ENCODE assay signal across 1 cellular context in genomic region chr15:59255647-59256380, GRCh38.
TF ChIP-seq lines count a peak whose summit lies in the region.

No MANE protein-coding gene starts in this region.

TF ChIP-seq in HepG2, 621 proteins besides CTCF, POLR2A, EP300 and RAD21 (continued from another document and continues in another):
- no peak for TF ChIP-seq ZNF224 (CRISPR knock-in tag; IDR thresholded peaks at IDR 0.05)
- TF ChIP-seq HMG20A (CRISPR knock-in tag; IDR thresholded peaks at IDR 0.05; ENCODE audit: borderline replicate concordance): peak; percentile 75; the same call in 1 of the 2 replicates
- TF ChIP-seq CHD2 (IDR thresholded peaks at IDR 0.05; ENCODE audit: low read depth, low read length): no peak
- TF ChIP-seq KMT2A (CRISPR knock-in tag; IDR thresholded peaks at IDR 0.05): no peak
- TF ChIP-seq RARA (CRISPR knock-in tag; IDR thresholded peaks at IDR 0.05): peak; percentile 36; the same call in 1 of the 2 replicates
- 0 out of 2 replicates have a peak, but pooled peaks have one; percentile 11 for TF ChIP-seq ZBTB33 (CRISPR knock-in tag; IDR thresholded peaks at IDR 0.05)
- TF ChIP-seq HNF1A (IDR thresholded peaks at IDR 0.05; ENCODE audit: low read depth): peak; percentile 75
- peak; percentile 50; the same call in 1 of the 2 replicates for TF ChIP-seq HNF1A (CRISPR knock-in tag; IDR thresholded peaks at IDR 0.05; ENCODE audit: borderline replicate concordance)
- no peak; the same call in 1 of the 2 replicates for TF ChIP-seq HMG20B (CRISPR knock-in tag; conservative IDR thresholded peaks at IDR 0.05)
- TF ChIP-seq ZNF839 (CRISPR knock-in tag; IDR thresholded peaks at IDR 0.05; ENCODE audit: borderline replicate concordance): no peak
- peak; percentile 55; the same call in 1 of the 2 replicates for TF ChIP-seq ZNF609 (CRISPR knock-in tag; IDR thresholded peaks at IDR 0.05; ENCODE audit: borderline replicate concordance)
- TF ChIP-seq ATF7 (IDR thresholded peaks at IDR 0.05): peak; percentile 57
- no peak for TF ChIP-seq ATF7 (CRISPR knock-in tag; IDR thresholded peaks at IDR 0.05)
- TF ChIP-seq GATAD1 (CRISPR knock-in tag; IDR thresholded peaks at IDR 0.05): peak; percentile 42; the same call in 1 of the 2 replicates
- no peak for TF ChIP-seq TBL1XR1 (IDR thresholded peaks at IDR 0.05; ENCODE audit: borderline replicate concordance, low read length, partially characterized antibody)
- peak; percentile 70; the same call in 1 of the 2 replicates for TF ChIP-seq MIXL1 (CRISPR knock-in tag; IDR thresholded peaks at IDR 0.05)
- TF ChIP-seq PBX3 (CRISPR knock-in tag; IDR thresholded peaks at IDR 0.05; ENCODE audit: borderline replicate concordance): no peak
- TF ChIP-seq HNF4G (IDR thresholded peaks at IDR 0.05; ENCODE audit: borderline replicate concordance, low read depth, low read length): peak; percentile 16; the same call in 1 of the 2 replicates
- TF ChIP-seq HNF4G (CRISPR knock-in tag; IDR thresholded peaks at IDR 0.05; ENCODE audit: borderline replicate concordance, low read depth): no peak
- 0 out of 2 replicates have a peak, but pooled peaks have one; percentile 9 for TF ChIP-seq STAG1 (CRISPR knock-in tag; IDR thresholded peaks at IDR 0.05)
- TF ChIP-seq HOXA3 (CRISPR knock-in tag; IDR thresholded peaks at IDR 0.05): peak; percentile 80
- no peak for TF ChIP-seq NFYC (CRISPR knock-in tag; IDR thresholded peaks at IDR 0.05)
- TF ChIP-seq ZSCAN22 (CRISPR knock-in tag; IDR thresholded peaks at IDR 0.05): no peak
- no peak for TF ChIP-seq TIGD3 (CRISPR knock-in tag; IDR thresholded peaks at IDR 0.05; ENCODE audit: borderline replicate concordance)
- TF ChIP-seq RORA (CRISPR knock-in tag; IDR thresholded peaks at IDR 0.05): no peak
- TF ChIP-seq FOXA3 (CRISPR knock-in tag; IDR thresholded peaks at IDR 0.05): peak; percentile 74
- TF ChIP-seq HOXA5 (CRISPR knock-in tag; IDR thresholded peaks at IDR 0.05): no peak
- no peak for TF ChIP-seq TSC22D2 (CRISPR knock-in tag; IDR thresholded peaks at IDR 0.05; ENCODE audit: borderline replicate concordance)
- peak; percentile 36; the same call in 1 of the 2 replicates for TF ChIP-seq ZNF12 (CRISPR knock-in tag; IDR thresholded peaks at IDR 0.05)
- TF ChIP-seq CREM (IDR thresholded peaks at IDR 0.05): peak; percentile 80
- no peak for TF ChIP-seq CREM (CRISPR knock-in tag; IDR thresholded peaks at IDR 0.05)
- TF ChIP-seq ZNF331 (CRISPR knock-in tag; IDR thresholded peaks at IDR 0.05): peak; percentile 69; the same call in 1 of the 2 replicates
- TF ChIP-seq RXRB (CRISPR knock-in tag; IDR thresholded peaks at IDR 0.05; ENCODE audit: borderline replicate concordance): peak; percentile 58; the same call in 1 of the 2 replicates
- TF ChIP-seq TCF7 (IDR thresholded peaks at IDR 0.05; ENCODE audit: low read depth): peak; percentile 67
- no peak for TF ChIP-seq ZNF788 (CRISPR knock-in tag; IDR thresholded peaks at IDR 0.05; ENCODE audit: borderline replicate concordance)
- TF ChIP-seq FOXP1 (IDR thresholded peaks at IDR 0.05): no peak
- peak; percentile 60; the same call in 1 of the 2 replicates for TF ChIP-seq FOXP1 (CRISPR knock-in tag; IDR thresholded peaks at IDR 0.05)
- no peak for TF ChIP-seq GPN1 (CRISPR knock-in tag; IDR thresholded peaks at IDR 0.05; ENCODE audit: borderline replicate concordance)
- TF ChIP-seq CREB1 (IDR thresholded peaks at IDR 0.05): peak; percentile 71
- TF ChIP-seq CREB1 (CRISPR knock-in tag; IDR thresholded peaks at IDR 0.05): peak; percentile 85
- peak; percentile 71 for TF ChIP-seq SAP130 (CRISPR knock-in tag; IDR thresholded peaks at IDR 0.05; ENCODE audit: low read depth)
- peak; percentile 23; the same call in 1 of the 2 replicates for TF ChIP-seq SIX1 (CRISPR knock-in tag; IDR thresholded peaks at IDR 0.05; ENCODE audit: borderline replicate concordance)
- TF ChIP-seq YEATS4 (CRISPR knock-in tag; IDR thresholded peaks at IDR 0.05; ENCODE audit: borderline replicate concordance): 0 out of 2 replicates have a peak, but pooled peaks have one; percentile 20
- peak; percentile 37; the same call in 1 of the 2 replicates for TF ChIP-seq SOX13 (IDR thresholded peaks at IDR 0.05)
- peak in 1 of 2 experiments; percentile 75; a peak in 2 of 4 replicates for TF ChIP-seq SOX13 (CRISPR knock-in tag; conservative IDR thresholded peaks at IDR 0.05 in 1 of 2, IDR thresholded peaks at IDR 0.05 in 1 of 2)
- no peak for TF ChIP-seq NFATC3 (CRISPR knock-in tag; IDR thresholded peaks at IDR 0.05)
- TF ChIP-seq SALL1 (CRISPR knock-in tag; IDR thresholded peaks at IDR 0.05): peak; percentile 97
- TF ChIP-seq ZNF761 (CRISPR knock-in tag; conservative IDR thresholded peaks at IDR 0.05): 0 out of 2 replicates have a peak, but pooled peaks have one; percentile 24
- TF ChIP-seq ZNF275 (CRISPR knock-in tag; IDR thresholded peaks at IDR 0.05; ENCODE audit: borderline replicate concordance): no peak
- TF ChIP-seq SP5 (CRISPR knock-in tag; IDR thresholded peaks at IDR 0.05; ENCODE audit: borderline replicate concordance, low read depth): peak; percentile 71
- peak; percentile 83 for TF ChIP-seq ISL2 (CRISPR knock-in tag; IDR thresholded peaks at IDR 0.05)
- peak; percentile 45; the same call in 1 of the 2 replicates for TF ChIP-seq RCOR2 (CRISPR knock-in tag; IDR thresholded peaks at IDR 0.05)
- TF ChIP-seq GATA4 (IDR thresholded peaks at IDR 0.05; ENCODE audit: borderline replicate concordance, low read depth): peak; percentile 78
- 0 out of 2 replicates have a peak, but pooled peaks have one; percentile 30 for TF ChIP-seq ZNF124 (CRISPR knock-in tag; IDR thresholded peaks at IDR 0.05)
- peak in 1 of 2 experiments; percentile 67; a peak in 1 of 4 replicates for TF ChIP-seq ATF4 (CRISPR knock-in tag; IDR thresholded peaks at IDR 0.05)
